Comparison of ENCODE assay signal across 24 cellular contexts in genomic region chr11:65584102-65584501, GRCh38. TPM values are rescaled to one million over a fixed set of nuclear protein-coding genes. Genes with fewer than 3 reads are reported as not detected.
DNase-seq lines count a peak whose midpoint lies in the region; ATAC-seq, FAIRE-seq and TF ChIP-seq lines count a peak whose summit lies in the region.
"Had no signal": no experiment of that assay in that cellular context is flagged by ENCODE, and none has a peak within 500 bp of the region (broad histone marks: within the 10 kb centered on the region; RNA-seq: fewer than 3 reads in every experiment).

No MANE protein-coding gene starts in this region.

- H3K36me3 Mint-ChIP-seq in CD14-positive monocyte = peaks cover 64 to 81% of the 10 kb centered on the region in 2 donors
- peaks cover 34% of the 10 kb centered on the region for H3K36me3 Mint-ChIP-seq in activated CD8-positive, alpha-beta T cell treated with anti-CD3 and anti-CD28 coated beads for 36 hours (ENCODE audit: low read depth)

- H3K4me3 ChIP-seq in esophagus muscularis mucosa = no peak overlapping the region
- H3K4me3 ChIP-seq in sigmoid colon = no peak overlapping the region
- no peak overlapping the region for H3K4me3 ChIP-seq in kidney (ENCODE audit: low read length in 2 of 2)
- H3K4me3 ChIP-seq: hepatocyte, lung, pancreas, SK-N-MC had no signal

- TF ChIP-seq CTCF in CD14-positive monocyte (IDR thresholded peaks at IDR 0.05) = no peak
- no peak for TF ChIP-seq CTCF in RWPE1 (conservative IDR thresholded peaks at IDR 0.05; ENCODE audit: low read depth)
- no peak for TF ChIP-seq CTCF in esophagus muscularis mucosa (IDR thresholded peaks at IDR 0.05)
- no peak for TF ChIP-seq CTCF in sigmoid colon (IDR thresholded peaks at IDR 0.05)
- no peak for TF ChIP-seq CTCF in activated CD8-positive, alpha-beta T cell treated with anti-CD3 and anti-CD28 coated beads for 36 hours (IDR thresholded peaks at IDR 0.05)
- TF ChIP-seq CTCF in D721Med (IDR thresholded peaks at IDR 0.05; ENCODE audit: insufficient read depth, missing control alignments) = no peak
- TF ChIP-seq CTCF in kidney (IDR thresholded peaks at IDR 0.05; ENCODE audit: borderline replicate concordance, extremely low read depth, insufficient read depth) = no peak

- TF ChIP-seq EP300 in esophagus muscularis mucosa (IDR thresholded peaks at IDR 0.05) = no peak
- no peak for TF ChIP-seq EP300 in sigmoid colon (IDR thresholded peaks at IDR 0.05)

- H3K27me3 ChIP-seq in esophagus muscularis mucosa = no peaks in the 10 kb centered on the region
- no peaks in the 10 kb centered on the region for H3K27me3 ChIP-seq in sigmoid colon
- H3K27me3 ChIP-seq: pancreas had no signal

- peaks cover 67% of the 10 kb centered on the region for H3K4me1 Mint-ChIP-seq in CD14-positive monocyte
- peaks cover 35% of the 10 kb centered on the region for H3K4me1 Mint-ChIP-seq in activated CD8-positive, alpha-beta T cell treated with anti-CD3 and anti-CD28 coated beads for 36 hours (ENCODE audit: low read depth)
- peaks cover 74% of the 10 kb centered on the region for H3K4me1 Mint-ChIP-seq in stimulated activated naive CD8-positive, alpha-beta T cell treated with anti-CD3 and anti-CD28 coated beads, Interleukin-15, amount 100 ng/mL, for 72 hours

- H3K9me3 Mint-ChIP-seq in CD14-positive monocyte = no peaks in the 10 kb centered on the region
- H3K9me3 Mint-ChIP-seq in activated CD8-positive, alpha-beta T cell treated with anti-CD3 and anti-CD28 coated beads for 36 hours = no peaks in the 10 kb centered on the region
- H3K9me3 Mint-ChIP-seq in stimulated activated naive CD8-positive, alpha-beta T cell treated with anti-CD3 and anti-CD28 coated beads, Interleukin-15, amount 100 ng/mL, for 72 hours = no peaks in the 10 kb centered on the region

- H3K27ac Mint-ChIP-seq in CD14-positive monocyte = peak overlapping the region in 5 of 7 donors; percentile 21 to 77 (median 71)
- H3K27ac Mint-ChIP-seq in activated CD8-positive, alpha-beta T cell treated with anti-CD3 and anti-CD28 coated beads for 36 hours = no peak overlapping the region
- no peak overlapping the region for H3K27ac Mint-ChIP-seq in stimulated activated naive CD8-positive, alpha-beta T cell treated with anti-CD3 and anti-CD28 coated beads, Interleukin-15, amount 100 ng/mL, for 72 hours

- DNase-seq in CD14-positive monocyte (ENCODE audit: low spot score) (no peak), RWPE1 (ENCODE audit: low spot score) (no peak), esophagus muscularis mucosa (ENCODE audit: extremely low spot score) (no peak), sigmoid colon (no peak), D721Med (ENCODE audit: insufficient read length, low spot score) (no peak), kidney (no peak)
- DNase-seq in activated CD8-positive, alpha-beta T cell treated with anti-CD3 and anti-CD28 coated beads for 36 hours = no peak
- no peak for DNase-seq in stimulated activated naive CD8-positive, alpha-beta T cell treated with anti-CD3 and anti-CD28 coated beads, Interleukin-15, amount 100 ng/mL, for 72 hours
- DNase-seq: COR-L47; EL; NCI-H1105 treated with DMSO at 0.1 percent for 48 hours; NCI-H2081 treated with DMSO at 0.1 percent for 48 hours; NCI-H446; NK-92 treated with Interleukin-12 subunit alpha and Interleukin-12 subunit beta, amount 100 ng/mL, for 24 hours; stimulated activated naive CD4-positive, alpha-beta T cell; T1000; trophoblast cell had no signal

- H3K4me3 Mint-ChIP-seq in CD14-positive monocyte = no peak overlapping the region
- H3K4me3 Mint-ChIP-seq in activated CD8-positive, alpha-beta T cell treated with anti-CD3 and anti-CD28 coated beads for 36 hours = no peak overlapping the region
- H3K4me3 Mint-ChIP-seq in stimulated activated naive CD8-positive, alpha-beta T cell treated with anti-CD3 and anti-CD28 coated beads, Interleukin-15, amount 100 ng/mL, for 72 hours = no peak overlapping the region

- peaks cover 0 to 2% (median 0%) of the 10 kb centered on the region in 3 donors for H3K27me3 Mint-ChIP-seq in CD14-positive monocyte (ENCODE audit: low read depth in 3 of 3)
- H3K27me3 Mint-ChIP-seq in activated CD8-positive, alpha-beta T cell treated with anti-CD3 and anti-CD28 coated beads for 36 hours = no peaks in the 10 kb centered on the region
- H3K27me3 Mint-ChIP-seq in stimulated activated naive CD8-positive, alpha-beta T cell treated with anti-CD3 and anti-CD28 coated beads, Interleukin-15, amount 100 ng/mL, for 72 hours = no peaks in the 10 kb centered on the region

- H3K9me3 ChIP-seq in esophagus muscularis mucosa (no peaks in the 10 kb centered on the region), sigmoid colon (no peaks in the 10 kb centered on the region), kidney (ENCODE audit: control insufficient read depth in 1 of 2, low read length in 2 of 2) (no peaks in the 10 kb centered on the region)
- H3K9me3 ChIP-seq: pancreas had no signal

- POLR2A ChIA-PET in RWPE1 (lab: Yijun Ruan, JAX; ENCODE audit: low non-redundant PET) = no interaction called here
- POLR2A ChIA-PET in activated CD8-positive, alpha-beta T cell treated with anti-CD3 and anti-CD28 coated beads for 36 hours (lab: Charles Lee) = interaction anchor here (0.9 to 1.8 kb wide), 2 partner anchors 12 to 43 kb away, joined by 3 to 10 read pairs; partner anchors contain the start of gene FAM89B

- intact Hi-C loops in CD14-positive monocyte (cut with micrococcal nuclease) (no loop called here), esophagus muscularis mucosa (cut with DNase I) (no loop called here), sigmoid colon (cut with DNase I) (no loop called here), kidney (cut with DNase I) (no loop called here)
- intact Hi-C loops in activated CD8-positive, alpha-beta T cell treated with anti-CD3 and anti-CD28 coated beads for 36 hours (cut with micrococcal nuclease) = no loop called here

- H3K27ac ChIP-seq in RWPE1 (peak overlapping the region; percentile 38), esophagus muscularis mucosa (replicated peaks in 1 of 4) (peak overlapping the region; percentile 58 to 96 (median 79)), sigmoid colon (peak overlapping the region; percentile 46 to 98 (median 79)), kidney (ENCODE audit: low read depth in 2 of 2, low read length in 2 of 2) (no peak overlapping the region)
- H3K27ac ChIP-seq: hepatocyte, pancreas, SK-N-MC had no signal

- 70% methylated on average over 3 of the region's 8 CpGs for WGBS in esophagus muscularis mucosa
- WGBS in sigmoid colon, 2 donors = 84 to 85% methylated on average over 8 of the region's 8 CpGs

- CTCF ChIA-PET in RWPE1 (lab: Yijun Ruan, JAX) = interaction anchor here (2.3 kb wide), 1 partner anchor 10 kb away, joined by 9 read pairs; no protein-coding TSS in a partner anchor
- CTCF ChIA-PET in activated CD8-positive, alpha-beta T cell treated with anti-CD3 and anti-CD28 coated beads for 36 hours (lab: Charles Lee) = interaction anchor here (1.0 to 5.7 kb wide), 3 partner anchors 10 to 43 kb away, joined by 3 to 24 read pairs (median 3); partner anchors contain the start of gene KCNK7

- H3K9ac ChIP-seq in kidney (ENCODE audit: low read length in 2 of 2) = no peak overlapping the region

- H3K36me3 ChIP-seq in esophagus muscularis mucosa = peaks cover 47 to 81% (median 69%) of the 10 kb centered on the region in 4 donors
- H3K36me3 ChIP-seq in sigmoid colon = peaks cover 43 to 78% (median 52%) of the 10 kb centered on the region in 4 donors
- H3K36me3 ChIP-seq in kidney (ENCODE audit: control insufficient read depth in 1 of 2, insufficient read depth in 2 of 2, low read length in 2 of 2) = peaks cover 0 to 5% of the 10 kb centered on the region in 2 donors
- H3K36me3 ChIP-seq: pancreas had no signal

- no peak for ATAC-seq in activated CD8-positive, alpha-beta T cell treated with anti-CD3 and anti-CD28 coated beads for 36 hours
- ATAC-seq in stimulated activated naive CD8-positive, alpha-beta T cell treated with anti-CD3 and anti-CD28 coated beads, Interleukin-15, amount 100 ng/mL, for 72 hours = no peak
- ATAC-seq: activated CD4-positive, CD25-positive, alpha-beta regulatory T cell treated with anti-CD3 and anti-CD28 coated beads, Interleukin-2, amount 50 U/mL, for 24 hours had no signal

- peaks cover 37 to 85% (median 69%) of the 10 kb centered on the region in 4 donors for H3K4me1 ChIP-seq in esophagus muscularis mucosa
- H3K4me1 ChIP-seq in sigmoid colon = peaks cover 0 to 75% (median 58%) of the 10 kb centered on the region in 4 donors
- H3K4me1 ChIP-seq in kidney (ENCODE audit: control insufficient read depth in 1 of 2, insufficient read depth in 1 of 2, low read depth in 1 of 2, low read length in 2 of 2) = peaks cover 0 to 9% of the 10 kb centered on the region in 2 donors
- H3K4me1 ChIP-seq: pancreas had no signal

- no peak for FAIRE-seq in D721Med (lab: Jason Lieb, UNC)
- FAIRE-seq in kidney (lab: Jason Lieb, UNC) = no peak
- FAIRE-seq: keratinocyte, pancreas had no signal

- TF ChIP-seq POLR2A in esophagus muscularis mucosa (IDR thresholded peaks at IDR 0.05; ENCODE audit: low read depth) (no peak), sigmoid colon (IDR thresholded peaks at IDR 0.05) (no peak)

RNA-seq across cellular contexts. Expression of gene EHBP1L1, which starts 8.2 kb away (rescaled TPM):
- 10 to 100 TPM; 29.6 to 42.6 TPM for polyA plus RNA-seq in CD14-positive monocyte
- 100 to 1,000 TPM; 186 to 472 (median 293) TPM for total RNA-seq in esophagus muscularis mucosa
- 100 to 1,000 TPM; 148 to 366 (median 194) TPM for total RNA-seq in sigmoid colon
- 10 to 100 TPM; 31.2 to 71.2 (median 71.2) TPM for polyA plus RNA-seq in sigmoid colon
- 10 to 100 TPM; 94.0 to 99.4 TPM for total RNA-seq in activated CD8-positive, alpha-beta T cell treated with anti-CD3 and anti-CD28 coated beads for 36 hours
- 95.4 TPM for total RNA-seq in kidney
- 20.5 TPM for polyA plus RNA-seq in kidney (ENCODE audit: insufficient read depth, low read depth, low replicate concordance)

RNA-seq across cellular contexts. Expression of gene KCNK7, which starts 11.5 kb away (rescaled TPM):
- polyA plus RNA-seq in CD14-positive monocyte = not detected
- total RNA-seq in esophagus muscularis mucosa = 1 to 10 TPM in 3 of 4 donors, under 1 TPM in 1; 0.99 to 1.2 (median 1.2) TPM
- under 1 TPM in 2 of 4 donors, not detected in 2; 0.54 to 0.71 TPM for total RNA-seq in sigmoid colon
- polyA plus RNA-seq in sigmoid colon = 1 to 10 TPM in 1 of 3 donors, not detected in 2; 1.4 TPM
- under 1 TPM in 1 of 2 experiments, not detected in 1; 0.77 TPM for total RNA-seq in activated CD8-positive, alpha-beta T cell treated with anti-CD3 and anti-CD28 coated beads for 36 hours
- total RNA-seq in kidney = 0.25 TPM
- polyA plus RNA-seq in kidney (ENCODE audit: insufficient read depth, low read depth, low replicate concordance) = not detected
- total RNA-seq: fibroblast of villous mesenchyme, hepatocyte had no signal

RNA-seq across cellular contexts. Expression of gene FAM89B, which starts 11.8 kb away (rescaled TPM):
- 100 to 1,000 TPM in 1 of 2 donors, 10 to 100 TPM in 1; 70.8 to 139 TPM for polyA plus RNA-seq in CD14-positive monocyte
- total RNA-seq in esophagus muscularis mucosa = 10 to 100 TPM; 47.9 to 90.4 (median 75.0) TPM
- 10 to 100 TPM; 61.2 to 96.7 (median 91.6) TPM for total RNA-seq in sigmoid colon
- polyA plus RNA-seq in sigmoid colon = 10 to 100 TPM; 34.0 to 63.3 (median 38.4) TPM
- total RNA-seq in activated CD8-positive, alpha-beta T cell treated with anti-CD3 and anti-CD28 coated beads for 36 hours = 10 to 100 TPM; 12.7 to 16.0 TPM
- 36.7 TPM for total RNA-seq in kidney
- 33.5 TPM for polyA plus RNA-seq in kidney (ENCODE audit: insufficient read depth, low read depth, low replicate concordance)

RNA-seq across cellular contexts. Expression of gene ZNRD2, which starts 13.8 kb away (rescaled TPM):
- polyA plus RNA-seq in CD14-positive monocyte (10 to 100 TPM; 48.5 to 56.2 TPM), sigmoid colon (10 to 100 TPM; 30.7 to 52.6 (median 36.6) TPM), kidney (ENCODE audit: insufficient read depth, low read depth, low replicate concordance) (60.4 TPM)
- total RNA-seq in esophagus muscularis mucosa (10 to 100 TPM; 43.6 to 77.3 (median 63.3) TPM), sigmoid colon (10 to 100 TPM; 24.9 to 61.0 (median 58.5) TPM), kidney (32.0 TPM)
- 10 to 100 TPM; 54.3 to 54.7 TPM for total RNA-seq in activated CD8-positive, alpha-beta T cell treated with anti-CD3 and anti-CD28 coated beads for 36 hours

RNA-seq across cellular contexts. Expression of gene LTBP3, which starts 25.9 kb away (rescaled TPM):
- 1 to 10 TPM; 3.4 to 4.6 TPM for polyA plus RNA-seq in CD14-positive monocyte
- 100 to 1,000 TPM; 107 to 208 (median 137) TPM for total RNA-seq in esophagus muscularis mucosa
- 100 to 1,000 TPM in 2 of 4 donors, 10 to 100 TPM in 2; 79.6 to 268 (median 117) TPM for total RNA-seq in sigmoid colon
- polyA plus RNA-seq in sigmoid colon = 10 to 100 TPM in 1 of 3 donors, 1 to 10 TPM in 2; 3.9 to 34.0 (median 9.6) TPM
- total RNA-seq in activated CD8-positive, alpha-beta T cell treated with anti-CD3 and anti-CD28 coated beads for 36 hours = 10 to 100 TPM; 55.4 to 56.0 TPM
- total RNA-seq in kidney = 165 TPM
- polyA plus RNA-seq in kidney (ENCODE audit: insufficient read depth, low read depth, low replicate concordance) = 61.6 TPM

Comparison
In these comparisons a context has a peak if more than half of its experiments do, and no peak if none do; other contexts are left out.
1. H3K27ac Mint-ChIP-seq: peak in CD14-positive monocyte (5 of 7); none in activated CD8-positive, alpha-beta T cell treated with anti-CD3 and anti-CD28 coated beads for 36 hours (single experiment) and stimulated activated naive CD8-positive, alpha-beta T cell treated with anti-CD3 and anti-CD28 coated beads, Interleukin-15, amount 100 ng/mL, for 72 hours (0 of 2).
2. H3K27ac ChIP-seq: peak in RWPE1 (single experiment), esophagus muscularis mucosa (4 of 4) and sigmoid colon (4 of 4); none in kidney (0 of 2).